8 cellular contexts compared by ENCODE assay signal in genomic region chr22:27879923-27880322, GRCh38. TPM values are rescaled to one million over a fixed set of nuclear protein-coding genes. Genes with fewer than 3 reads are reported as not detected.
DNase-seq lines count a peak whose midpoint lies in the region; ATAC-seq and TF ChIP-seq lines count a peak whose summit lies in the region.

No MANE protein-coding gene starts in this region.

- H3K27me3 ChIP-seq in right atrium auricular region, result no peaks in the 10 kb centered on the region

- TF ChIP-seq CTCF in WTC11 (IDR thresholded peaks at IDR 0.05) (0 out of 2 replicates have a peak, but pooled peaks have one; percentile 43), right atrium auricular region (IDR thresholded peaks at IDR 0.05) (peak; percentile 54 to 68)

- no peaks in the 10 kb centered on the region for H3K9me3 ChIP-seq in right atrium auricular region

- ATAC-seq in WTC11, result peak; percentile 34
- ATAC-seq in stimulated activated memory B cell treated with anti-CD40 and anti-IgM and Interleukin-4, amounts not matched to agents 10 μg/mL and 1 μg/mL and 100 μg/mL, for 72 hours, result peak; percentile 56
- no peak for ATAC-seq in HG03571 (IDR thresholded peaks at IDR 0.05; ENCODE audit: unreplicated experiment)

- peaks cover 5% of the 10 kb centered on the region for H3K36me3 ChIP-seq in right atrium auricular region

- CTCF ChIA-PET in WTC11 (lab: Charles Lee), result interaction anchor here (0.6 to 2.1 kb wide), 21 partner anchors 8 to 641 kb away, joined by 3 to 15 read pairs (median 4); partner anchors contain the start of gene PITPNB

- H3K9me3 Mint-ChIP-seq in WTC11, result no peaks in the 10 kb centered on the region
- H3K9me3 Mint-ChIP-seq in stimulated activated memory B cell treated with anti-CD40 and anti-IgM and Interleukin-4, amounts not matched to agents 10 μg/mL and 1 μg/mL and 100 μg/mL, for 72 hours, result no peaks in the 10 kb centered on the region
- H3K9me3 Mint-ChIP-seq in activated T-helper 2 cell treated with anti-CD3 and anti-CD28 coated beads, Interferon-gamma antibody, Interleukin-2, Interleukin-4, amounts not matched to agents 10 μg/mL and 5 μg/mL and 100 μg/mL, durations not matched to agents 14 hours and 24 hours and 36 hours, result no peaks in the 10 kb centered on the region

- H3K27me3 Mint-ChIP-seq in WTC11 (ENCODE audit: low read depth), result no peaks in the 10 kb centered on the region
- no peaks in the 10 kb centered on the region for H3K27me3 Mint-ChIP-seq in stimulated activated memory B cell treated with anti-CD40 and anti-IgM and Interleukin-4, amounts not matched to agents 10 μg/mL and 1 μg/mL and 100 μg/mL, for 72 hours
- H3K27me3 Mint-ChIP-seq in activated T-helper 2 cell treated with anti-CD3 and anti-CD28 coated beads, Interferon-gamma antibody, Interleukin-2, Interleukin-4, amounts not matched to agents 10 μg/mL and 5 μg/mL and 100 μg/mL, durations not matched to agents 14 hours and 24 hours and 36 hours (ENCODE audit: low read depth), result no peaks in the 10 kb centered on the region

- peaks cover 0 to 69% of the 10 kb centered on the region in 2 donors for H3K4me1 ChIP-seq in right atrium auricular region

- H3K27ac Mint-ChIP-seq in WTC11, result no peak overlapping the region
- H3K27ac Mint-ChIP-seq in stimulated activated memory B cell treated with anti-CD40 and anti-IgM and Interleukin-4, amounts not matched to agents 10 μg/mL and 1 μg/mL and 100 μg/mL, for 72 hours, result no peak overlapping the region
- H3K27ac Mint-ChIP-seq in activated T-helper 2 cell treated with anti-CD3 and anti-CD28 coated beads, Interferon-gamma antibody, Interleukin-2, Interleukin-4, amounts not matched to agents 10 μg/mL and 5 μg/mL and 100 μg/mL, durations not matched to agents 14 hours and 24 hours and 36 hours, result no peak overlapping the region

- intact Hi-C loops in activated T-helper 2 cell treated with anti-CD3 and anti-CD28 coated beads, Interferon-gamma antibody, Interleukin-2, Interleukin-4, amounts not matched to agents 10 μg/mL and 5 μg/mL and 100 μg/mL, durations not matched to agents 14 hours and 24 hours and 36 hours (cut with micrococcal nuclease), result loop anchor here (5.0 kb wide), 1 partner anchor 37 kb away; the partner anchor contains the start of gene PITPNB

- H3K27ac ChIP-seq in right atrium auricular region, result peak overlapping the region in 1 of 2 donors; percentile 60

- peaks cover 80% of the 10 kb centered on the region for H3K4me1 Mint-ChIP-seq in WTC11
- peaks cover 36% of the 10 kb centered on the region for H3K4me1 Mint-ChIP-seq in stimulated activated memory B cell treated with anti-CD40 and anti-IgM and Interleukin-4, amounts not matched to agents 10 μg/mL and 1 μg/mL and 100 μg/mL, for 72 hours
- H3K4me1 Mint-ChIP-seq in activated T-helper 2 cell treated with anti-CD3 and anti-CD28 coated beads, Interferon-gamma antibody, Interleukin-2, Interleukin-4, amounts not matched to agents 10 μg/mL and 5 μg/mL and 100 μg/mL, durations not matched to agents 14 hours and 24 hours and 36 hours (ENCODE audit: low read depth), result peaks cover 32% of the 10 kb centered on the region

- POLR2A ChIA-PET in WTC11 (lab: Charles Lee), result no interaction called here

- no peak overlapping the region for H3K4me3 Mint-ChIP-seq in WTC11
- no peak overlapping the region for H3K4me3 Mint-ChIP-seq in stimulated activated memory B cell treated with anti-CD40 and anti-IgM and Interleukin-4, amounts not matched to agents 10 μg/mL and 1 μg/mL and 100 μg/mL, for 72 hours
- H3K4me3 Mint-ChIP-seq in activated T-helper 2 cell treated with anti-CD3 and anti-CD28 coated beads, Interferon-gamma antibody, Interleukin-2, Interleukin-4, amounts not matched to agents 10 μg/mL and 5 μg/mL and 100 μg/mL, durations not matched to agents 14 hours and 24 hours and 36 hours (ENCODE audit: low read depth), result no peak overlapping the region

- DNase-seq in D341Med (ENCODE audit: low spot score), result peak; percentile 52
- DNase-seq in HT1080 (ENCODE audit: low read depth), result peak; percentile 25
- DNase-seq in WTC11 (ENCODE audit: low spot score), result no peak
- no peak for DNase-seq in right atrium auricular region (ENCODE audit: low spot score)
- no peak for DNase-seq in cortex of kidney (lab: John Stamatoyannopoulos, UW)
- no peak for DNase-seq in activated T-helper 2 cell treated with anti-CD3 and anti-CD28 coated beads, Interferon-gamma antibody, Interleukin-2, Interleukin-4, amounts not matched to agents 10 μg/mL and 5 μg/mL and 100 μg/mL, durations not matched to agents 14 hours and 24 hours and 36 hours (ENCODE audit: low spot score)

- peaks cover 3% of the 10 kb centered on the region; the same call in 1 of the 2 replicates for H3K36me3 Mint-ChIP-seq in WTC11
- H3K36me3 Mint-ChIP-seq in stimulated activated memory B cell treated with anti-CD40 and anti-IgM and Interleukin-4, amounts not matched to agents 10 μg/mL and 1 μg/mL and 100 μg/mL, for 72 hours, result peaks cover 21% of the 10 kb centered on the region
- peaks cover 19% of the 10 kb centered on the region for H3K36me3 Mint-ChIP-seq in activated T-helper 2 cell treated with anti-CD3 and anti-CD28 coated beads, Interferon-gamma antibody, Interleukin-2, Interleukin-4, amounts not matched to agents 10 μg/mL and 5 μg/mL and 100 μg/mL, durations not matched to agents 14 hours and 24 hours and 36 hours (ENCODE audit: low read depth)

- H3K4me3 ChIP-seq in right atrium auricular region, result no peak overlapping the region

TF ChIP-seq in WTC11, 78 proteins besides CTCF, POLR2A, EP300 and RAD21 (continues in another document):
- TF ChIP-seq ZSCAN18 (CRISPR knock-in tag; IDR thresholded peaks at IDR 0.05), result no peak
- no peak for TF ChIP-seq AR (CRISPR knock-in tag; IDR thresholded peaks at IDR 0.05)
- TF ChIP-seq RORB (CRISPR knock-in tag; IDR thresholded peaks at IDR 0.05), result no peak

RNA-seq across cellular contexts. Expression of gene PITPNB, which starts 39.1 kb away (rescaled TPM):
- total RNA-seq in HT1080 (2014; rRNA removed; shearing (Covaris generic)), result 12.7 and 19.2 TPM in 2 replicates
- polyA plus RNA-seq in HT1080 (2015; cell fraction: cytosol; rRNA removed), result 73.6 and 79.6 TPM in 2 replicates
- polyA plus RNA-seq in HT1080 (2015; cell fraction: nucleus; rRNA removed), result 67.9 and 75.4 TPM in 2 replicates
- total RNA-seq in WTC11 (2021) (70.7 to 76.2 TPM (median 71.7 TPM) in 3 replicates), right atrium auricular region (10 to 100 TPM; 26.3 to 43.0 TPM)
- total RNA-seq in activated T-helper 2 cell treated with anti-CD3 and anti-CD28 coated beads, Interferon-gamma antibody, Interleukin-2, Interleukin-4, amounts not matched to agents 10 μg/mL and 5 μg/mL and 100 μg/mL, durations not matched to agents 14 hours and 24 hours and 36 hours, result 138 and 142 TPM in 2 replicates

Comparison
In these comparisons a context has a peak if more than half of its experiments do, and no peak if none do; other contexts are left out.
1. DNase-seq: peak in D341Med (single experiment) and HT1080 (single experiment); none in WTC11 (single experiment), right atrium auricular region (single experiment), cortex of kidney (single experiment) and activated T-helper 2 cell treated with anti-CD3 and anti-CD28 coated beads, Interferon-gamma antibody, Interleukin-2, Interleukin-4, amounts not matched to agents 10 μg/mL and 5 μg/mL and 100 μg/mL, durations not matched to agents 14 hours and 24 hours and 36 hours (single experiment).